Comparison of ENCODE assay signal across 8 cellular contexts in genomic region chr6:5422321-5422915, GRCh38.
A peak's percentile ranks its signal among the peaks of the same experiment; 100 is the strongest.
DNase-seq lines count a peak whose midpoint lies in the region; ATAC-seq, FAIRE-seq and TF ChIP-seq lines count a peak whose summit lies in the region.

No MANE protein-coding gene starts in this region.

- H3K4me3 ChIP-seq in K562 = no peak overlapping the region

- no peak for TF ChIP-seq POLR2A in K562 (conservative IDR thresholded peaks at IDR 0.05)

- no peaks in the 10 kb centered on the region for H3K9me3 ChIP-seq in K562 (replicated peaks; ENCODE audit: control insufficient read depth, insufficient read depth, low read depth, low read length)

- TF ChIP-seq CTCF in K562 (IDR thresholded peaks at IDR 0.05 in 2 of 3, conservative IDR thresholded peaks at IDR 0.05 in 1 of 3; ENCODE audit: insufficient read depth in 2 of 3, low read depth in 1 of 3, low read length in 3 of 3) = peak; percentile 53 to 73 (median 64)

- peak in 1 of 2 experiments; percentile 66; a peak in 2 of 4 replicates for TF ChIP-seq RAD21 in K562 (CRISPR knock-in tag; conservative IDR thresholded peaks at IDR 0.05 in 1 of 2, IDR thresholded peaks at IDR 0.05 in 1 of 2)

- no peak for TF ChIP-seq EP300 in K562 (IDR thresholded peaks at IDR 0.05; ENCODE audit: low read length)

- no peak overlapping the region for H3K4me3 Mint-ChIP-seq in activated CD4-positive, alpha-beta T cell treated with anti-CD3 and anti-CD28 coated beads, Interleukin-2, amount 10 ng/mL, durations not matched to agents 24 days and 14 days

- peak; percentile 64 for DNase-seq in activated CD4-positive, alpha-beta T cell treated with anti-CD3 and anti-CD28 coated beads, Interleukin-2, amount 10 ng/mL, durations not matched to agents 24 days and 14 days
- DNase-seq in activated CD4-positive, alpha-beta T cell treated with anti-CD3 and anti-CD28 coated beads for 1 hour = no peak
- DNase-seq in NCI-H1694 (lab: John Stamatoyannopoulos, UW) (peak; percentile 29), K562 (ENCODE audit: extremely low read depth in 1 of 4, low spot score in 3 of 4) (peak in 3 of 4 experiments; percentile 22 to 30 (median 26)), left lobe of liver (ENCODE audit: low spot score) (no peak)

- H4K20me1 ChIP-seq in K562 (replicated peaks; ENCODE audit: control insufficient read depth, insufficient read depth, low read length) = no peaks in the 10 kb centered on the region; the same call in 1 of the 2 replicates

- FAIRE-seq in K562 (lab: Jason Lieb, UNC) = peak; percentile 54

- H3K9me1 ChIP-seq in K562 (ENCODE audit: control insufficient read depth, insufficient read depth, low read length) = no peaks in the 10 kb centered on the region

- in situ Hi-C loops in K562 (cut with MboI) = no loop called here

- CTCF ChIA-PET in K562 (lab: Yijun Ruan, JAX; ENCODE audit: low intra/inter-chr PET ratio) = interaction anchor here (0.6 kb wide), 1 partner anchor 707 kb away, joined by 3 read pairs; no protein-coding TSS in a partner anchor

- H3K4me2 ChIP-seq in K562 (ENCODE audit: insufficient read depth, low read length) = no peak overlapping the region

- peaks cover 2% of the 10 kb centered on the region for H3K36me3 Mint-ChIP-seq in activated CD4-positive, alpha-beta T cell treated with anti-CD3 and anti-CD28 coated beads, Interleukin-2, amount 10 ng/mL, durations not matched to agents 24 days and 14 days (ENCODE audit: low read depth)

- H2AFZ ChIP-seq in K562 (ENCODE audit: low read depth, low read length) = no peak overlapping the region

- BruUV-seq in K562 (replicated peaks; lab: Mats Ljungman, UMichigan) = no TSS peak

- no peak overlapping the region for H3K9ac ChIP-seq in K562 (ENCODE audit: insufficient read depth in 1 of 2, low read depth in 2 of 2, low read length in 2 of 2)

- H3K27ac ChIP-seq in K562 (ENCODE audit: extremely low read depth, low read depth, low read length) = no peak overlapping the region

- H3K4me1 ChIP-seq in K562 (replicated peaks in 1 of 2; ENCODE audit: control insufficient read depth in 2 of 2, insufficient read depth in 2 of 2, low read length in 2 of 2) = no peaks in the 10 kb centered on the region

- H3K36me3 ChIP-seq in K562 (ENCODE audit: control insufficient read depth, insufficient read depth, low read length) = no peaks in the 10 kb centered on the region

- POLR2A ChIA-PET in K562 (lab: Yijun Ruan, JAX) = no interaction called here

- WGBS in K562 (ENCODE audit: insufficient coverage, low coverage, missing lambda C conversion rate) = 66% methylated on average over 5 of the region's 5 CpGs

- H3K27me3 ChIP-seq in K562 (ENCODE audit: control insufficient read depth in 2 of 2, insufficient read depth in 2 of 2, low read length in 2 of 2) = no peaks in the 10 kb centered on the region

- intact Hi-C loops in activated CD4-positive, alpha-beta T cell treated with anti-CD3 and anti-CD28 coated beads, Interleukin-2, amount 10 ng/mL, durations not matched to agents 24 days and 14 days (cut with micrococcal nuclease) = no loop called here
- intact Hi-C loops in K562 (cut with micrococcal nuclease) = no loop called here

- no peaks in the 10 kb centered on the region for H3K27me3 Mint-ChIP-seq in activated CD4-positive, alpha-beta T cell treated with anti-CD3 and anti-CD28 coated beads, Interleukin-2, amount 10 ng/mL, durations not matched to agents 24 days and 14 days

- ATAC-seq in K562 = peak; percentile 88
- ATAC-seq in left lobe of liver = peak; percentile 99
- no peak for ATAC-seq in HG02763 (IDR thresholded peaks at IDR 0.05; ENCODE audit: unreplicated experiment)
- ATAC-seq in HG03025 (IDR thresholded peaks at IDR 0.05; ENCODE audit: low FRiP score, unreplicated experiment) = no peak
- no peak for ATAC-seq in GM21825 (IDR thresholded peaks at IDR 0.05; ENCODE audit: unreplicated experiment)

- peaks cover 2% of the 10 kb centered on the region for H3K4me1 Mint-ChIP-seq in activated CD4-positive, alpha-beta T cell treated with anti-CD3 and anti-CD28 coated beads, Interleukin-2, amount 10 ng/mL, durations not matched to agents 24 days and 14 days

- H3K27ac Mint-ChIP-seq in activated CD4-positive, alpha-beta T cell treated with anti-CD3 and anti-CD28 coated beads, Interleukin-2, amount 10 ng/mL, durations not matched to agents 24 days and 14 days = no peak overlapping the region

- no peaks in the 10 kb centered on the region for H3K79me2 ChIP-seq in K562 (ENCODE audit: control insufficient read depth, insufficient read depth, low read length)

- H3K9me3 Mint-ChIP-seq in activated CD4-positive, alpha-beta T cell treated with anti-CD3 and anti-CD28 coated beads, Interleukin-2, amount 10 ng/mL, durations not matched to agents 24 days and 14 days = no peaks in the 10 kb centered on the region

TF ChIP-seq in K562, 482 proteins besides CTCF, POLR2A, EP300 and RAD21:
- TF ChIP-seq SIN3A (IDR thresholded peaks at IDR 0.05; ENCODE audit: borderline replicate concordance in 2 of 2, control insufficient read depth in 1 of 2, low read depth in 2 of 2, low read length in 2 of 2) = no peak
- TF ChIP-seq, protein P1, sequence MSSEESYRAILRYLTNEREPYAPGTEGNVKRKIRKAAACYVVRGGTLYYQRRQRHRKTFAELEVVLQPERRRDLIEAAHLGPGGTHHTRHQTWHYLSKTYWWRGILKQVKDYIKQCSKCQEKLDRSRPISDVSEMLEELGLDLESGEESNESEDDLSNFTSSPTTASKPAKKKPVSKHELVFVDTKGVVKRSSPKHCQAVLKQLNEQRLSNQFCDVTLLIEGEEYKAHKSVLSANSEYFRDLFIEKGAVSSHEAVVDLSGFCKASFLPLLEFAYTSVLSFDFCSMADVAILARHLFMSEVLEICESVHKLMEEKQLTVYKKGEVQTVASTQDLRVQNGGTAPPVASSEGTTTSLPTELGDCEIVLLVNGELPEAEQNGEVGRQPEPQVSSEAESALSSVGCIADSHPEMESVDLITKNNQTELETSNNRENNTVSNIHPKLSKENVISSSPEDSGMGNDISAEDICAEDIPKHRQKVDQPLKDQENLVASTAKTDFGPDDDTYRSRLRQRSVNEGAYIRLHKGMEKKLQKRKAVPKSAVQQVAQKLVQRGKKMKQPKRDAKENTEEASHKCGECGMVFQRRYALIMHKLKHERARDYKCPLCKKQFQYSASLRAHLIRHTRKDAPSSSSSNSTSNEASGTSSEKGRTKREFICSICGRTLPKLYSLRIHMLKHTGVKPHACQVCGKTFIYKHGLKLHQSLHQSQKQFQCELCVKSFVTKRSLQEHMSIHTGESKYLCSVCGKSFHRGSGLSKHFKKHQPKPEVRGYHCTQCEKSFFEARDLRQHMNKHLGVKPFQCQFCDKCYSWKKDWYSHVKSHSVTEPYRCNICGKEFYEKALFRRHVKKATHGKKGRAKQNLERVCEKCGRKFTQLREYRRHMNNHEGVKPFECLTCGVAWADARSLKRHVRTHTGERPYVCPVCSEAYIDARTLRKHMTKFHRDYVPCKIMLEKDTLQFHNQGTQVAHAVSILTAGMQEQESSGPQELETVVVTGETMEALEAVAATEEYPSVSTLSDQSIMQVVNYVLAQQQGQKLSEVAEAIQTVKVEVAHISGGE (CRISPR knock-in tag; IDR thresholded peaks at IDR 0.05) = no peak
- 0 out of 2 replicates have a peak, but pooled peaks have one; percentile 42 for TF ChIP-seq SMC3 (conservative IDR thresholded peaks at IDR 0.05; ENCODE audit: insufficient read depth, low read depth, low read length)

Comparison
In these comparisons a context has a peak if more than half of its experiments do, and no peak if none do; other contexts are left out.
1. DNase-seq: peak in activated CD4-positive, alpha-beta T cell treated with anti-CD3 and anti-CD28 coated beads, Interleukin-2, amount 10 ng/mL, durations not matched to agents 24 days and 14 days (single experiment), NCI-H1694 (single experiment) and K562 (3 of 4); none in activated CD4-positive, alpha-beta T cell treated with anti-CD3 and anti-CD28 coated beads for 1 hour (single experiment) and left lobe of liver (single experiment).
2. ATAC-seq: peak in K562 (single experiment) and left lobe of liver (single experiment); none in HG02763 (single experiment), HG03025 (single experiment) and GM21825 (single experiment).